16 cellular contexts compared by ENCODE assay signal in the genomic region with DNA sequence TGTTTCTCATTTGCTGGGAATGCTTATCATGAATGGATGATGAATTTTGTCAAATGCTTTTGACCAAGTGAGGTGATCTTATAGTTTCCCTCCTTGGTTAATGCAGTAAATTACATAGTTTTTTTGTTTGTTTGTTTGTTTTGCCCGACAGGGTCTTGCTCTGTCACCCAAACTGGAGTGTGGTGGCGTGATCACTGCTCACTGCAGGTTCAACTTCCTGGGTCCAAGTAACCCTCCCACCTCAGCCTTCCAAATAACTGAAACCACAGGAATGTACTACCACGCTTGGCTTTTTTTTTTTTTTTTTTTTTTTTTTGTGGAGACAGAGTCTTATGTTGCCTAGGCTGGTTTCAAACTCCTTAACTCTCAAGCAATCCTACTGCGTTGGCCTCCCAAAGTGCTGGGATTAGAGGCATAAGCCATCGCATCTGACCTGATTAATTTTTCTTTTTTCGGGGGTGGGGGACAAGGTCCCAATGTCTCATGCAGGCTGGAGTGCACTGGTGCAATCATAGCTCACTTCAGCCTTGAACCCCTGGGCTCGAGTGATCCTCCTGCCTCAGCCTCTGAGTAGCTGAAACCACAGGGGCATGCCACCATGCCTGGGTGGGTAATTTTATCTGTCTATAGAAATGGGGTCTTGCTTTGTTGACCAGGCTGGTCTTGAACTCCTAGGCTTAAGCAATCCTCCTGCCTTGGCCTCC. TPM values are rescaled to one million over a fixed set of nuclear protein-coding genes. Genes with fewer than 3 reads are reported as not detected.
DNase-seq lines count a peak whose midpoint lies in the region; ATAC-seq, FAIRE-seq and TF ChIP-seq lines count a peak whose summit lies in the region.
"Had no signal": no experiment of that assay in that cellular context is flagged by ENCODE, and none has a peak within 500 bp of the region (broad histone marks: within the 10 kb centered on the region; RNA-seq: fewer than 3 reads in every experiment).

No MANE protein-coding gene starts in this region.

- ATAC-seq in left lung = peak; percentile 82
- ATAC-seq in activated CD4-positive, CD25-positive, alpha-beta regulatory T cell treated with anti-CD3 and anti-CD28 coated beads, Interleukin-2, amount 50 U/mL, for 24 hours = no peak
- no peak for ATAC-seq in HG02588 (IDR thresholded peaks at IDR 0.05; ENCODE audit: unreplicated experiment)
- ATAC-seq in HG02798 (IDR thresholded peaks at IDR 0.05; ENCODE audit: poor library complexity, unreplicated experiment) = no peak
- ATAC-seq: gastroesophageal sphincter had no signal

- FAIRE-seq in HTR-8/SVneo (lab: Jason Lieb, UNC) = no peak

- TF ChIP-seq CTCF in AG10803 (conservative IDR thresholded peaks at IDR 0.05; ENCODE audit: low read length) = no peak
- no peak for TF ChIP-seq CTCF in cardiac fibroblast (IDR thresholded peaks at IDR 0.05; ENCODE audit: low read depth, low read length)
- TF ChIP-seq CTCF in left lung (IDR thresholded peaks at IDR 0.05) = no peak

- H3K27me3 ChIP-seq in left lung = no peaks in the 10 kb centered on the region
- H3K27me3 ChIP-seq: gastroesophageal sphincter, Peyer's patch, uterus had no signal

- H3K9me3 ChIP-seq in left lung = no peaks in the 10 kb centered on the region
- H3K9me3 ChIP-seq: gastroesophageal sphincter, Peyer's patch, uterus had no signal

- peaks cover 0 to 28% of the 10 kb centered on the region in 2 donors for H3K36me3 ChIP-seq in left lung
- H3K36me3 ChIP-seq: uterus had no signal

- intact Hi-C loops in left lung (cut with DNase I) = no loop called here

- no peak overlapping the region for H3K27ac ChIP-seq in left lung
- H3K27ac ChIP-seq: gastroesophageal sphincter, Peyer's patch, uterus had no signal

- DNase-seq in AG10803 (ENCODE audit: low read depth) (peak; percentile 55), HTR-8/SVneo (ENCODE audit: insufficient read length, low spot score) (peak; percentile 11), cardiac fibroblast (ENCODE audit: low read depth in 2 of 2) (peak; percentile 74 to 85), left lung (peak in 1 of 2 donors; percentile 17), globus pallidus (ENCODE audit: low spot score) (no peak)
- DNase-seq: activated CD4-positive, alpha-beta memory T cell treated with anti-CD3 and anti-CD28 coated beads for 36 hours; DND-41; NCI-H1048; NCI-H345; occipital lobe; Peyer's patch; uterus had no signal

- H3K4me3 ChIP-seq in AG10803 (ENCODE audit: low read length) = no peak overlapping the region
- no peak overlapping the region for H3K4me3 ChIP-seq in cardiac fibroblast (replicated peaks in 1 of 2; ENCODE audit: low read depth in 2 of 2, low read length in 2 of 2)
- H3K4me3 ChIP-seq in left lung = no peak overlapping the region
- H3K4me3 ChIP-seq: gastroesophageal sphincter, Peyer's patch, uterus had no signal

- no peaks in the 10 kb centered on the region for H3K4me1 ChIP-seq in left lung
- H3K4me1 ChIP-seq: Peyer's patch, uterus had no signal

RNA-seq across cellular contexts. Expression of a gene that starts 48.6 kb away (rescaled TPM):
- total RNA-seq in left lung = 100 to 1,000 TPM; 131 to 143 TPM
